ENCODE assay signal across 1 cellular context in the genomic region with DNA sequence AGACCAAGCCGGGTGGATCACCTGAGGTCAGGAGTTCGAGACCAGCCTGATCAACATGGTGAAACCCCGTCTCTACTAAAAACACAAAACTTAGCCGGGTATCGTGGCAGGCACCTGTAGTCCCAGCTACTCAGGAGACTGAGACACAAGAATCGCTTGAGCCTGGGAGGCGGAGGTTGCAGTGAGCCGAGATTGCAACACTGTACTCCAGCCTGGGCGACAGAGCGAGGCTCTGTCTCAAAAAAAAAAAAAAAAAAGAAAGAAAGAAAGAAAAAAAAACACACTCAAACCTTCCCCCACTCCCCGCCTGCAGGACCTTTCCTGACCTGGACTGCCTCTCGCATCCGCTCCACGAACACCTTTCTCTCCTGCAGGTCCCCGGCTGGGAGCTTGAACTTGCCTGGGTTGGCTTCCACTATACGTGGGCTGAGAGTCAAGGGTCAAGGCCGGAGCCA.
TF ChIP-seq lines count a peak whose summit lies in the region.
"Not testable (repeated sequence)": the region's sequence is repeated elsewhere in the genome, so short reads cannot be mapped to it uniquely, and the experiment has no call there.

No MANE protein-coding gene starts in this region.

TF ChIP-seq in K562, 482 proteins besides CTCF, POLR2A, EP300 and RAD21:
- TF ChIP-seq EGR1 (conservative IDR thresholded peaks at IDR 0.05): 0 out of 2 replicates have a peak, but pooled peaks have one; percentile 11
- peak; percentile 70 for TF ChIP-seq CEBPB (tag; IDR thresholded peaks at IDR 0.05)
- TF ChIP-seq ZNF407 (IDR thresholded peaks at IDR 0.05; ENCODE audit: low read depth): 0 out of 2 replicates have a peak, but pooled peaks have one; percentile 11
- not testable (repeated sequence) for TF ChIP-seq CEBPG (CRISPR knock-in tag; IDR thresholded peaks at IDR 0.05)
- TF ChIP-seq CEBPG (tag; conservative IDR thresholded peaks at IDR 0.05 in 1 of 2, IDR thresholded peaks at IDR 0.05 in 1 of 2): peak in 1 of 2 experiments; percentile 39; a peak in 2 of 4 replicates
- 0 out of 4 replicates have a peak, but pooled peaks of 1 of the 2 experiments have one; percentile 42 for TF ChIP-seq TEAD1 (CRISPR knock-in tag; IDR thresholded peaks at IDR 0.05)
